In genomic region chr17:7414837-7415236, GRCh38 we compare ENCODE assay signal across 8 cellular contexts. TPM values are rescaled to one million over a fixed set of nuclear protein-coding genes. Genes with fewer than 3 reads are reported as not detected.
"Had no signal": no experiment of that assay in that cellular context is flagged by ENCODE, and none has a peak within 500 bp of the region (broad histone marks: within the 10 kb centered on the region; RNA-seq: fewer than 3 reads in every experiment).

No MANE protein-coding gene starts in this region.

- DNase-seq: IMR-90, KBM-7 had no signal

- ATAC-seq: HepG2, K562 had no signal

- H3K4me3 ChIP-seq: K562 had no signal

- H3K27ac ChIP-seq: HL-60 had no signal

RNA-seq across cellular contexts. Expression of gene SPEM1, which starts 5.3 kb away (rescaled TPM):
- total RNA-seq: HepG2, HT-29, HT1080, IMR-90, K562 had no signal
- polyA plus RNA-seq: HepG2, IgD-negative memory B cell, IMR-90, K562 had no signal

RNA-seq across cellular contexts. Expression of gene NLGN2, which starts 7.2 kb away (rescaled TPM):
- polyA plus RNA-seq: IgD-negative memory B cell had no signal

RNA-seq across cellular contexts. Expression of gene SPEM2, which starts 10.6 kb away (rescaled TPM):
- total RNA-seq: HepG2, HT-29, HT1080, IMR-90, K562 had no signal
- polyA plus RNA-seq: HepG2, IgD-negative memory B cell, IMR-90, K562 had no signal

RNA-seq across cellular contexts. Expression of gene SPEM3, which starts 13.8 kb away (rescaled TPM):
- total RNA-seq: HepG2, HT-29, HT1080, IMR-90, K562 had no signal
- polyA plus RNA-seq: HepG2, IgD-negative memory B cell, IMR-90, K562 had no signal
